ENCODE assay signal across 21 cellular contexts in the genomic region with DNA sequence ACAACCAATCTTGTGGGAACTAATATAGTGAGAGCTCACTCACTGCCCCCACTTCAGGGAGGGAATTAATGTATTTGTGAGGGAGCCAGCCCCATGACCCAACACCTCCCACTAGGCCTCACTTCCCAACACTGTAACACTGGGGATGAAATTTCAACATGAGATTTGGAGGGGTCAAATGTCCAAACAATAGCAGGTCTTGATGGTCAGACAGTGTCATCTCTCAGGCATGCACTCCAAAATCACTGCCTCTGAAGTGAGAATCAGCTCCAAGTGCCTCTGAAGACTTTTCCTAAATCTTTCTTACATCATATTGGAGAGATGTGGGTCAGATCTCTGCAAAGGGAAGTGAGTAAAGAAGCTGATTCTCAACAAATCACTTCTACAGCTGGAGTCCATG.
"Had no signal": no experiment of that assay in that cellular context is flagged by ENCODE, and none has a peak within 500 bp of the region (broad histone marks: within the 10 kb centered on the region; RNA-seq: fewer than 3 reads in every experiment).

No MANE protein-coding gene starts in this region.

- H3K4me1 ChIP-seq: pancreas, right lobe of liver, stomach, testis, tibial artery had no signal

- H3K36me3 ChIP-seq: neutrophil, pancreas, right lobe of liver, stomach, tibial artery had no signal

- H3K9me3 ChIP-seq: mucosa of descending colon, neutrophil, pancreas, right lobe of liver, stomach, testis, tibial artery had no signal

- DNase-seq: cerebellar nuclear complex; cortex of kidney; effector memory CD8-positive, alpha-beta T cell; head of caudate nucleus; kidney; mucosa of descending colon; naive B cell; pancreas; right lobe of liver; stimulated activated CD4-positive, alpha-beta T cell treated with anti-CD3 and anti-CD28 coated beads, Interleukin-2, amount 100 ng/mL, for 24 hours; stimulated activated CD4-positive, alpha-beta T cell treated with anti-CD3 and anti-CD28 coated beads, Interleukin-4, amount 100 ng/mL, for 24 hours; stimulated activated naive CD4-positive, alpha-beta T cell treated with Interleukin-2 at 50 U/mL for 16 hours; stomach; substantia nigra; testis had no signal

- H3K27me3 ChIP-seq: pancreas, right lobe of liver, stomach, testis, tibial artery had no signal

- H3K27ac ChIP-seq: neutrophil, pancreas, right lobe of liver, stomach, testis, tibial artery had no signal

- ATAC-seq: effector memory CD8-positive, alpha-beta T cell; left lobe of liver; mucosa of descending colon; natural killer cell treated with Interleukin-12 subunit alpha and Interleukin-12 subunit beta and Interleukin-15 and Interleukin-18, amount 100 ng/mL, for 72 hours; right lobe of liver; stimulated activated effector memory CD8-positive, alpha-beta T cell treated with anti-CD3 and anti-CD28 coated beads, Interleukin-12 subunit alpha, Interleukin-12 subunit beta, amount 100 ng/mL, for 72 hours had no signal

- H3K4me3 ChIP-seq: lung, mucosa of descending colon, pancreas, right lobe of liver, stomach, testis, tibial artery had no signal
